ENCODE assay signal across 10 cellular contexts in the genomic region with DNA sequence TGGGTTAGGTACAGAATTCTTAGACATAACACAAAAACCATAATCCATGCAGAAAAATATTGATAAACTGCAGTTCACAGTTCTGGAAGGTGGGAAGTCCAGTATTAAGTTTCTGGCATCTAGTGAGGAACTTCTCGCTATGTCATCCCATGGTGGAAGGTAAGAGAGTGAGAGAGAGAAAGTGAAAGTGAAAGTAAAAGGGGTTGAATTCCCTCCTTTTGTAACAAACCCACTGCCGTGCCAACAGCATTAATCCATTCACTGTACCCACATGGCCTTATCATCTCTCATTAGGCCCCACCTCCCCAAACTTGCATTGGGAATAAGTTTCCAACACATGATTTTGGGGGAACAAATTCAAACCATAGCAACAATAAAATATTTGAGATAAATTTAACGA. TPM values are rescaled to one million over a fixed set of nuclear protein-coding genes. Genes with fewer than 3 reads are reported as not detected.
A peak's percentile ranks its signal among the peaks of the same experiment; 100 is the strongest.
DNase-seq lines count a peak whose midpoint lies in the region; ATAC-seq, FAIRE-seq and TF ChIP-seq lines count a peak whose summit lies in the region.
"Had no signal": no experiment of that assay in that cellular context is flagged by ENCODE, and none has a peak within 500 bp of the region (broad histone marks: within the 10 kb centered on the region; RNA-seq: fewer than 3 reads in every experiment).

No MANE protein-coding gene starts in this region.

- TF ChIP-seq POLR2A in heart left ventricle (IDR thresholded peaks at IDR 0.05) (no peak), upper lobe of left lung (IDR thresholded peaks at IDR 0.05) (no peak), GM12891 (IDR thresholded peaks at IDR 0.05; ENCODE audit: low read depth, low read length) (no peak)

- H3K27ac ChIP-seq in heart left ventricle: no peak overlapping the region
- no peak overlapping the region for H3K27ac ChIP-seq in upper lobe of left lung

- TF ChIP-seq CTCF in heart left ventricle (IDR thresholded peaks at IDR 0.05): no peak
- TF ChIP-seq CTCF in fibroblast of the aortic adventitia (IDR thresholded peaks at IDR 0.05; ENCODE audit: insufficient read depth, low read length): no peak
- TF ChIP-seq CTCF in upper lobe of left lung (IDR thresholded peaks at IDR 0.05): no peak

- FAIRE-seq in GM12891 (lab: Jason Lieb, UNC): no peak
- FAIRE-seq: colon had no signal

- H3K4me1 ChIP-seq in heart left ventricle: peaks cover 0 to 5% (median 0%) of the 10 kb centered on the region in 12 donors
- peaks cover 0 to 5% (median 0%) of the 10 kb centered on the region in 4 donors for H3K4me1 ChIP-seq in upper lobe of left lung

- TF ChIP-seq EP300 in upper lobe of left lung (IDR thresholded peaks at IDR 0.05): no peak

- no peak for ATAC-seq in heart left ventricle
- no peak for ATAC-seq in Right ventricle myocardium inferior
- no peak for ATAC-seq in upper lobe of left lung (ENCODE audit: low FRiP score in 2 of 2)
- no peak for ATAC-seq in GM21390 (IDR thresholded peaks at IDR 0.05; ENCODE audit: unreplicated experiment)

- H3K9me3 ChIP-seq in heart left ventricle: peaks cover 0 to 18% (median 0%) of the 10 kb centered on the region in 12 donors
- H3K9me3 ChIP-seq in upper lobe of left lung: peaks cover 0 to 20% (median 2%) of the 10 kb centered on the region in 4 donors

- peak overlapping the region in 10 of 12 donors; percentile 7 to 47 (median 29) for H3K4me3 ChIP-seq in heart left ventricle
- peak overlapping the region; percentile 49 for H3K4me3 ChIP-seq in fibroblast of the aortic adventitia (ENCODE audit: low read depth, low read length)
- peak overlapping the region in 3 of 4 donors; percentile 5 to 34 (median 11) for H3K4me3 ChIP-seq in upper lobe of left lung

- intact Hi-C loops in heart left ventricle (cut with DNase I): no loop called here
- intact Hi-C loops in Right ventricle myocardium inferior (cut with DNase I): no loop called here

- H3K27me3 ChIP-seq in heart left ventricle (no peaks in the 10 kb centered on the region), upper lobe of left lung (no peaks in the 10 kb centered on the region)

- no peak for DNase-seq in heart left ventricle
- DNase-seq in Right ventricle myocardium inferior (ENCODE audit: missing footprints): no peak
- DNase-seq in RPMI7951 (ENCODE audit: low read depth): peak; percentile 76
- DNase-seq in fibroblast of the aortic adventitia (ENCODE audit: low read depth): peak; percentile 52
- no peak for DNase-seq in upper lobe of left lung
- no peak for DNase-seq in GM12891 (ENCODE audit: insufficient read length, low spot score)
- DNase-seq in DMS153 (lab: John Stamatoyannopoulos, UW): no peak
- DNase-seq: SIG-M5 had no signal

- 54 to 69% (median 64%) methylated on average over 3 of the region's 3 CpGs for WGBS in heart left ventricle, 4 donors
- 52 to 56% methylated on average over 3 of the region's 3 CpGs for WGBS in upper lobe of left lung, 2 donors

- H3K36me3 ChIP-seq in heart left ventricle (no peaks in the 10 kb centered on the region), upper lobe of left lung (no peaks in the 10 kb centered on the region)

TF ChIP-seq in GM12891, 5 proteins besides CTCF, POLR2A, EP300 and RAD21:
- TF ChIP-seq POU2F2 (IDR thresholded peaks at IDR 0.05; ENCODE audit: low read depth, low read length) (no peak), SPI1 (IDR thresholded peaks at IDR 0.05; ENCODE audit: low read depth, low read length) (no peak), POLR2AphosphoS5 (IDR thresholded peaks at IDR 0.05; ENCODE audit: low read depth, low read length) (no peak), TAF1 (IDR thresholded peaks at IDR 0.05; ENCODE audit: low read depth, low read length) (no peak), PAX5 (IDR thresholded peaks at IDR 0.05; ENCODE audit: insufficient read depth, low read length, severe bottlenecking) (no peak)

RNA-seq across cellular contexts. Expression of a gene that starts 17.1 kb away (rescaled TPM):
- total RNA-seq in heart left ventricle: 1 to 10 TPM in 8 of 9 donors, under 1 TPM in 1; 0.40 to 2.6 (median 1.9) TPM
- 1 to 10 TPM; 1.2 to 1.5 TPM for polyA plus RNA-seq in heart left ventricle
- 1.8 TPM for total RNA-seq in Right ventricle myocardium inferior
- total RNA-seq in RPMI7951 (2014; rRNA removed; shearing (Covaris generic)): 4.1 and 5.2 TPM in 2 replicates
- total RNA-seq in fibroblast of the aortic adventitia (ENCODE audit: low replicate concordance): 3.8 and 4.0 TPM in 2 replicates
- total RNA-seq in upper lobe of left lung: 1 to 10 TPM; 2.1 to 7.7 (median 3.2) TPM
- 1.3 TPM for polyA plus RNA-seq in GM12891 (2012; ENCODE audit: low read depth, missing spikeins)

RNA-seq across cellular contexts. Expression of a gene that starts 25.3 kb away (rescaled TPM):
- total RNA-seq in heart left ventricle: 10 to 100 TPM; 32.8 to 61.7 (median 42.4) TPM
- polyA plus RNA-seq in heart left ventricle: 10 to 100 TPM; 39.4 to 78.2 TPM
- total RNA-seq in Right ventricle myocardium inferior: 52.7 TPM
- total RNA-seq in RPMI7951 (2014; rRNA removed; shearing (Covaris generic)): 21.0 and 23.8 TPM in 2 replicates
- total RNA-seq in fibroblast of the aortic adventitia (ENCODE audit: low replicate concordance): 40.2 and 65.3 TPM in 2 replicates
- 10 to 100 TPM; 16.8 to 36.8 (median 26.8) TPM for total RNA-seq in upper lobe of left lung
- polyA plus RNA-seq in GM12891 (2012; ENCODE audit: low read depth, missing spikeins): 18.9 TPM

RNA-seq across cellular contexts. Expression of a gene that starts 48.9 kb away (rescaled TPM):
- total RNA-seq in heart left ventricle: 1 to 10 TPM; 1.1 to 3.7 (median 1.9) TPM
- 1 to 10 TPM in 1 of 2 donors, under 1 TPM in 1; 0.53 to 1.9 TPM for polyA plus RNA-seq in heart left ventricle
- 2.5 TPM for total RNA-seq in Right ventricle myocardium inferior
- total RNA-seq in RPMI7951 (2014; rRNA removed; shearing (Covaris generic)): 2.2 and 2.4 TPM in 2 replicates
- total RNA-seq in fibroblast of the aortic adventitia (ENCODE audit: low replicate concordance): 1.8 and 6.6 TPM in 2 replicates
- total RNA-seq in upper lobe of left lung: 1 to 10 TPM; 1.1 to 4.0 (median 2.9) TPM
- polyA plus RNA-seq in GM12891 (2012; ENCODE audit: low read depth, missing spikeins): 0.37 TPM

Comparison
In these comparisons a context has a peak if more than half of its experiments do, and no peak if none do; other contexts are left out.
1. DNase-seq: peak in RPMI7951 (single experiment) and fibroblast of the aortic adventitia (single experiment); none in heart left ventricle (0 of 5), Right ventricle myocardium inferior (single experiment), upper lobe of left lung (0 of 2), GM12891 (single experiment) and DMS153 (single experiment).
2. Peak in every context shown above with its lines, with median percentiles within 50 percentile points of each other: H3K4me3 ChIP-seq.